ENCODE assay signal across 8 cellular contexts in the genomic region with DNA sequence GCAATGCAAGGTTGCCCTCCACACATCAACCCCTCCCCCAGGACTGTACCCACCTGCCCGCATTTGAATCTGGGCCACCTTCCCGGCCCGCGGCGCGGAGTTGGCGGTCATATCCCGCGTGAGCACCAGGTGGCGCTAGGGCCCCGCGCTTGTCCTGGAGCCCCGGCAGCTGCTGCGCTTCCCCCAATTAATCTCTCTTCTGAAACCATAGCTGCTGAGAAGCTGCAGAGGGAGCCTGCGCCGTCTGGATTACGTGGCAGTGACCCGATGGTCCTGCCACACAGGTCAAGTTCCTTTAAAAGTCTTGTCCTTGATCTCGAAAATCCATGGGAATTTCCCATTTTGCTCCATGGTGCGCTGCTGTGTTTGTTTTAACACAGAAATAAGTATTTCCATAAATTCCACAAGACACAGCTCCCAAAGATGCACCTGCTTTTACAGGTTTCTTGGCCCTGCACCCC. TPM values are rescaled to one million over a fixed set of nuclear protein-coding genes. Genes with fewer than 3 reads are reported as not detected.
DNase-seq lines count a peak whose midpoint lies in the region; ATAC-seq and TF ChIP-seq lines count a peak whose summit lies in the region.

No MANE protein-coding gene starts in this region.

- TF ChIP-seq CTCF in HFFc6 (IDR thresholded peaks at IDR 0.05): peak; percentile 99
- peak; percentile 89 to 99 (median 96) for TF ChIP-seq CTCF in adrenal gland (IDR thresholded peaks at IDR 0.05)

- no peaks in the 10 kb centered on the region for H3K9me3 ChIP-seq in adrenal gland (replicated peaks in 1 of 3)

- intact Hi-C loops in adrenal gland (cut with DNase I) (loop anchor here (2.0 to 10.0 kb wide), 3 partner anchors 193 to 693 kb away; a partner anchor contains a TSS), left ventricle myocardium superior (cut with micrococcal nuclease) (loop anchor here (2.0 to 10.0 kb wide), 2 partner anchors 163 to 193 kb away; no protein-coding TSS in a partner anchor)

- DNase-seq in ELF-1 (ENCODE audit: low read depth, low spot score): peak; percentile 91
- peak; percentile 74 for DNase-seq in HFFc6
- peak; percentile 41 for DNase-seq in NCI-H1436 treated with DMSO at 0.1 percent for 48 hours (lab: John Stamatoyannopoulos, UW)
- DNase-seq in T-helper 2 cell: peak; percentile 51 to 71 (median 55)
- DNase-seq in adrenal gland: peak; percentile 74 to 90 (median 82)
- peak; percentile 88 for DNase-seq in left ventricle myocardium superior
- DNase-seq in retina: peak; percentile 92

- no peak for TF ChIP-seq POLR2A in adrenal gland (IDR thresholded peaks at IDR 0.05)

- no peaks in the 10 kb centered on the region for H3K36me3 ChIP-seq in adrenal gland (replicated peaks in 1 of 2)

- ATAC-seq in left ventricle myocardium superior (peak; percentile 91), GM21528 (IDR thresholded peaks at IDR 0.05; ENCODE audit: low FRiP score, unreplicated experiment) (no peak)

- H3K27me3 ChIP-seq in adrenal gland: no peaks in the 10 kb centered on the region

- no peak overlapping the region for H3K27ac ChIP-seq in adrenal gland

- H3K4me1 Mint-ChIP-seq in HFFc6 (ENCODE audit: low read depth): no peaks in the 10 kb centered on the region

- H3K4me3 Mint-ChIP-seq in HFFc6: no peak overlapping the region

- H3K27ac Mint-ChIP-seq in HFFc6: no peak overlapping the region

- H3K36me3 Mint-ChIP-seq in HFFc6 (ENCODE audit: low read depth): no peaks in the 10 kb centered on the region

- no peaks in the 10 kb centered on the region for H3K4me1 ChIP-seq in adrenal gland (replicated peaks in 1 of 2)

- H3K9me3 Mint-ChIP-seq in HFFc6: no peaks in the 10 kb centered on the region

- no peak overlapping the region for H3K4me3 ChIP-seq in adrenal gland

- H3K27me3 Mint-ChIP-seq in HFFc6 (ENCODE audit: insufficient read depth): peaks cover 29% of the 10 kb centered on the region

- 0 to 6% (median 3%) methylated on average over 1 to 20 of the region's 20 CpGs for WGBS in adrenal gland, 4 donors

RNA-seq across cellular contexts. Expression of a gene that starts 22.0 kb away (rescaled TPM):
- total RNA-seq in HFFc6 (2021; fragmentation: NEBNext Ultra II Directional; extraction: Animal tissue kit (Norgen Biotek cat#: 25700)): 100 to 1,000 TPM; 427 to 518 (median 497) TPM
- total RNA-seq in adrenal gland (100 to 1,000 TPM; 466 to 710 (median 531) TPM), left ventricle myocardium superior (2,116 TPM)
- polyA plus RNA-seq in adrenal gland: 1,000 to 10,000 TPM in 2 of 3 donors, 100 to 1,000 TPM in 1; 506 to 1,628 (median 1,006) TPM

RNA-seq across cellular contexts. Expression of a gene that starts 22.1 kb away (rescaled TPM):
- 10 to 100 TPM; 31.7 to 38.4 (median 36.6) TPM for total RNA-seq in HFFc6 (2021; fragmentation: NEBNext Ultra II Directional; extraction: Animal tissue kit (Norgen Biotek cat#: 25700))
- 10 to 100 TPM; 16.9 to 53.8 (median 25.5) TPM for total RNA-seq in adrenal gland
- 10 to 100 TPM; 10.7 to 21.7 (median 11.3) TPM for polyA plus RNA-seq in adrenal gland
- total RNA-seq in left ventricle myocardium superior: 25.4 TPM

Comparison
In these comparisons a context has a peak if more than half of its experiments do, and no peak if none do; other contexts are left out.
1. DNase-seq: peak in every context shown above with its lines; median percentile 92 in retina; 91 in ELF-1; 88 in left ventricle myocardium superior; 82 in adrenal gland; 74 in HFFc6; 55 in T-helper 2 cell; 41 in NCI-H1436 treated with DMSO at 0.1 percent for 48 hours.